ENCODE assay signal across 8 cellular contexts in the genomic region with DNA sequence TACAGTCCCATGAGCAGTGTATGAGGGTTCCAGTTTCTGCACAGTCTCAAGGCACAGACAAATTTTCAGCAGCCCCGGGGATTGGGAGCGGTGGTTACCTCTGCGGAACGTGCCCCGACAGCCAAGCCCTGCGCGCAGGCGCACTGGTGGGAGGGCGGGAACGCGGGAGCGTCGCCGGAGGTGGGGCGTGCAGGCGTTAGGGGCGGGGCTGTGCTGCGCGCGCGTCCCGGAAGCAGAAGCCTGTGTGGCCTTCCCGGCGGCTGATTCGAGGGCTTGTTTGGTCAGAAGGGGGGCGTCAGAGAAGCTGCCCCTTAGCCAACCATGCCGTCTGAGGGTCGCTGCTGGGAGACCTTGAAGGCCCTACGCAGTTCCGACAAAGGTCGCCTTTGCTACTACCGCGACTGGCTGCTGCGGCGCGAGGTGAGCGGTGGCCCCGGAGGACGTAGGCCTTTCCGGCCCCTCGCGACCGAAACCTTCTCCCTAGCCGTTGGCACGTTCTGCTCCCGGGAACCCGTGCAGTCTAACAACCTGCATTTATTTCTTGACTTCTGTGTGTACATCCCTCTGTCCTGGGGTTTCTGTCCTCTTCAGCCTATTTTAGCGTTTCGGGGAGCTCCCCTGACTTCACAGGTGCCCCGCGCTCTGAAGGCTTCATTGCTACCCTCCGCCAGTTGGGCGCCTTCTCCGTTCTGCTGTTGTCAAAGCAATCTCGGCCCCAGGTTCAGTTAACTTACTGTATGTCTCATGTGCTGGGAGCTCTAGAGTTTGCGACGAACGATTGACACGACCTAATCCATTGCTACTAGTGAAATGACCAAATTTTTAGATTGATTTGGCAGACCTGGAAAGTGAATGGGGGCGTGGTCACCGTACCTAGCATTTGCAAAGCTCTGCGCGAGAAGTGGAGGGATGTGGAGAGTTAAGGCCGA. TPM values are rescaled to one million over a fixed set of nuclear protein-coding genes. Genes with fewer than 3 reads are reported as not detected.
A peak's percentile ranks its signal among the peaks of the same experiment; 100 is the strongest.
DNase-seq lines count a peak whose midpoint lies in the region; ATAC-seq and TF ChIP-seq lines count a peak whose summit lies in the region.

A gene with protein sequence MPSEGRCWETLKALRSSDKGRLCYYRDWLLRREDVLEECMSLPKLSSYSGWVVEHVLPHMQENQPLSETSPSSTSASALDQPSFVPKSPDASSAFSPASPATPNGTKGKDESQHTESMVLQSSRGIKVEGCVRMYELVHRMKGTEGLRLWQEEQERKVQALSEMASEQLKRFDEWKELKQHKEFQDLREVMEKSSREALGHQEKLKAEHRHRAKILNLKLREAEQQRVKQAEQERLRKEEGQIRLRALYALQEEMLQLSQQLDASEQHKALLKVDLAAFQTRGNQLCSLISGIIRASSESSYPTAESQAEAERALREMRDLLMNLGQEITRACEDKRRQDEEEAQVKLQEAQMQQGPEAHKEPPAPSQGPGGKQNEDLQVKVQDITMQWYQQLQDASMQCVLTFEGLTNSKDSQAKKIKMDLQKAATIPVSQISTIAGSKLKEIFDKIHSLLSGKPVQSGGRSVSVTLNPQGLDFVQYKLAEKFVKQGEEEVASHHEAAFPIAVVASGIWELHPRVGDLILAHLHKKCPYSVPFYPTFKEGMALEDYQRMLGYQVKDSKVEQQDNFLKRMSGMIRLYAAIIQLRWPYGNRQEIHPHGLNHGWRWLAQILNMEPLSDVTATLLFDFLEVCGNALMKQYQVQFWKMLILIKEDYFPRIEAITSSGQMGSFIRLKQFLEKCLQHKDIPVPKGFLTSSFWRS (plus strand): TSS at position 235 of the 929 bp plus-strand sequence. CDS start 87 bp downstream, at position 322.

- 1% methylated on average over 60 to 64 of the region's 64 CpGs for WGBS in testis, 2 donors

- H3K27me3 ChIP-seq in osteoblast (ENCODE audit: insufficient read depth, low read length) (no peaks in the 10 kb centered on the region), testis (no peaks in the 10 kb centered on the region)

- H3K4me2 ChIP-seq in osteoblast (ENCODE audit: insufficient read depth, low read length): peak within 1 kb of the TSS; percentile 82

- no peaks in the 10 kb centered on the region for H4K20me1 ChIP-seq in osteoblast (ENCODE audit: insufficient read depth, low read length)

- intact Hi-C loops in testis (cut with DNase I; ENCODE audit: low total_unique reads): no loop called here

- H3K36me3 ChIP-seq in osteoblast (ENCODE audit: insufficient read depth, low read length): peaks cover 31% of the 10 kb centered on the region
- H3K36me3 ChIP-seq in testis (ENCODE audit: low read depth, missing control alignments): no peaks in the 10 kb centered on the region

- peak; percentile 98 for DNase-seq in GM10266 (ENCODE audit: extremely low spot score)
- peak; percentile 92 for DNase-seq in NCI-H1105 (lab: John Stamatoyannopoulos, UW)
- DNase-seq in SKM-1 (lab: John Stamatoyannopoulos, UW; ENCODE audit: unreplicated experiment): peak; percentile 79
- peak; percentile 97 to 99 for DNase-seq in activated naive CD4-positive, alpha-beta T cell treated with anti-CD3 and anti-CD28 coated beads, Interleukin-2, amount 50 U/mL, for 72 hours (ENCODE audit: low spot score in 2 of 2)
- peak; percentile 95 for DNase-seq in glomerular visceral epithelial cell (ENCODE audit: extremely low spot score)
- DNase-seq in osteoblast (ENCODE audit: insufficient read length, low spot score, missing footprints): peak; percentile 98
- peak; percentile 96 for DNase-seq in testis

- H3K9me3 Mint-ChIP-seq in activated naive CD4-positive, alpha-beta T cell treated with anti-CD3 and anti-CD28 coated beads, Interleukin-2, amount 50 U/mL, for 72 hours: no peaks in the 10 kb centered on the region

- no peak for TF ChIP-seq CTCF in GM10266 (IDR thresholded peaks at IDR 0.05; ENCODE audit: control insufficient read depth, insufficient read depth, low read depth, missing control alignments)
- no peak for TF ChIP-seq CTCF in osteoblast (IDR thresholded peaks at IDR 0.05; ENCODE audit: extremely low read depth, low read depth, low read length)
- no peak for TF ChIP-seq CTCF in testis (IDR thresholded peaks at IDR 0.05)

- peak within 1 kb of the TSS; percentile 97 to 99 for H3K27ac Mint-ChIP-seq in activated naive CD4-positive, alpha-beta T cell treated with anti-CD3 and anti-CD28 coated beads, Interleukin-2, amount 50 U/mL, for 72 hours

- no peak for TF ChIP-seq POLR2A in testis (IDR thresholded peaks at IDR 0.05)

- ATAC-seq in HG02623 (IDR thresholded peaks at IDR 0.05; ENCODE audit: unreplicated experiment): peak; percentile 83
- ATAC-seq in activated naive CD4-positive, alpha-beta T cell treated with anti-CD3 and anti-CD28 coated beads, Interleukin-2, amount 50 U/mL, for 72 hours: peak; percentile 96 to 97

- H3K9me3 ChIP-seq in osteoblast (ENCODE audit: low read depth, low read length) (no peaks in the 10 kb centered on the region), testis (no peaks in the 10 kb centered on the region)

- H3K79me2 ChIP-seq in osteoblast (ENCODE audit: insufficient read depth, low read length): peaks cover 34% of the 10 kb centered on the region

- H3K4me1 ChIP-seq in osteoblast (ENCODE audit: insufficient read depth, low read length) (peaks cover 12% of the 10 kb centered on the region), testis (peaks cover 11% of the 10 kb centered on the region)

- peak within 1 kb of the TSS; percentile 89 for H3K4me3 ChIP-seq in osteoblast (ENCODE audit: insufficient read depth, low read length)
- peak within 1 kb of the TSS; percentile 83 to 84 for H3K4me3 ChIP-seq in testis

- H3K27ac ChIP-seq in osteoblast (ENCODE audit: low read depth, low read length) (peak within 1 kb of the TSS; percentile 70), testis (peak within 1 kb of the TSS; percentile 69 to 82)

- peaks cover 10 to 14% of the 10 kb centered on the region in 2 donors for H3K36me3 Mint-ChIP-seq in activated naive CD4-positive, alpha-beta T cell treated with anti-CD3 and anti-CD28 coated beads, Interleukin-2, amount 50 U/mL, for 72 hours

- peak within 1 kb of the TSS; percentile 91 for H2AFZ ChIP-seq in osteoblast (ENCODE audit: low read length)

RNA-seq across cellular contexts. Expression of the gene that starts here (rescaled TPM):
- 10 to 100 TPM; 51.4 to 57.0 TPM for total RNA-seq in activated naive CD4-positive, alpha-beta T cell treated with anti-CD3 and anti-CD28 coated beads, Interleukin-2, amount 50 U/mL, for 72 hours
- total RNA-seq in osteoblast (17.1 and 19.2 TPM in 2 replicates), testis (10 to 100 TPM; 44.7 to 59.7 TPM)
- 82.3 TPM for polyA plus RNA-seq in testis (ENCODE audit: insufficient read depth, low read depth, low replicate concordance)

Comparison
In these comparisons a context has a peak if more than half of its experiments do, and no peak if none do; other contexts are left out.
1. Peak in every context shown above with its lines: DNase-seq, ATAC-seq, H3K4me3 ChIP-seq and H3K27ac ChIP-seq.